ENCODE assay signal across 26 cellular contexts in the genomic region with DNA sequence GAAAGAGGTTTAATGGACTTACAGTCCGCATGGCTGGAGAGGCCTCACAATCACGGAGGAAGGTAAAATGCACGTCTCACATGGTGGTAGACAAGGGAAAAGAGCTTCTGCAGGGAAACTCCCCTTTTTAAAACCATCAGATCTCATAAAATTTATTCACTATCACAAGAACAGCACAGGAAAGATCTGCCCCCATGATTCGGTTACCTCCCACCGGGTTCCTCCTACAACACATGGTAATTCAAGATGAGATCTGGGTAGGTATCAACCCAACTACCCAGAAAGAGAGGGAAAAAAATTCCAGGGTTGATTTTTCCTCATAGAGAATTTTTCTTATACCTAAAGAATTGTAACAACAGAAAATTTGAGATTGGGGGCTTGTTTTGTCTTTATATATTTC. TPM values are rescaled to one million over a fixed set of nuclear protein-coding genes. Genes with fewer than 3 reads are reported as not detected.
"Had no signal": no experiment of that assay in that cellular context is flagged by ENCODE, and none has a peak within 500 bp of the region (broad histone marks: within the 10 kb centered on the region; RNA-seq: fewer than 3 reads in every experiment).

No MANE protein-coding gene starts in this region.

- FAIRE-seq: small intestine, urothelium cell line had no signal

- H3K9me3 Mint-ChIP-seq: naive thymus-derived CD4-positive, alpha-beta T cell; stimulated activated effector memory CD8-positive, alpha-beta T cell treated with anti-CD3 and anti-CD28 coated beads, Interleukin-12 subunit alpha, Interleukin-12 subunit beta, amount 100 ng/mL, for 72 hours; stimulated activated naive CD8-positive, alpha-beta T cell treated with anti-CD3 and anti-CD28 coated beads, Interleukin-15, Interleukin-2, amounts not matched to agents 100 ng/mL and 50 ng/mL, for 24 hours had no signal

- H3K36me3 Mint-ChIP-seq: natural killer cell treated with Interleukin-12 subunit alpha and Interleukin-12 subunit beta and Interleukin-15 and Interleukin-18, amount 100 ng/mL, for 72 hours; stimulated activated effector memory CD8-positive, alpha-beta T cell treated with anti-CD3 and anti-CD28 coated beads, Interleukin-12 subunit alpha, Interleukin-12 subunit beta, amount 100 ng/mL, for 72 hours had no signal

- H3K9me3 ChIP-seq: lower lobe of right lung, mucosa of descending colon, ovary, sigmoid colon, spleen, suprapubic skin, thoracic aorta, tibial artery, upper lobe of right lung had no signal

- H3K4me3 ChIP-seq: hepatocyte, lower lobe of right lung, mucosa of descending colon, ovary, sigmoid colon, spleen, suprapubic skin, thoracic aorta, tibial artery, upper lobe of right lung had no signal

- H3K4me3 Mint-ChIP-seq: naive thymus-derived CD4-positive, alpha-beta T cell; natural killer cell treated with Interleukin-12 subunit alpha and Interleukin-12 subunit beta and Interleukin-15 and Interleukin-18, amount 100 ng/mL, for 72 hours; stimulated activated effector memory CD8-positive, alpha-beta T cell treated with anti-CD3 and anti-CD28 coated beads, Interleukin-12 subunit alpha, Interleukin-12 subunit beta, amount 100 ng/mL, for 72 hours; stimulated activated naive CD8-positive, alpha-beta T cell treated with anti-CD3 and anti-CD28 coated beads, Interleukin-15, Interleukin-2, amounts not matched to agents 100 ng/mL and 50 ng/mL, for 24 hours had no signal

- H2AFZ ChIP-seq: hepatocyte had no signal

- H3K27me3 ChIP-seq: hepatocyte, ovary, sigmoid colon, spleen, suprapubic skin, tibial artery, upper lobe of right lung had no signal

- ATAC-seq: left ventricle myocardium superior; lower lobe of right lung; mucosa of descending colon; naive thymus-derived CD4-positive, alpha-beta T cell; natural killer cell treated with Interleukin-12 subunit alpha and Interleukin-12 subunit beta and Interleukin-15 and Interleukin-18, amount 100 ng/mL, for 72 hours; right cardiac atrium; stimulated activated effector memory CD8-positive, alpha-beta T cell treated with anti-CD3 and anti-CD28 coated beads, Interleukin-12 subunit alpha, Interleukin-12 subunit beta, amount 100 ng/mL, for 72 hours; upper lobe of right lung had no signal

- H3K27ac ChIP-seq: hepatocyte, lower lobe of right lung, ovary, sigmoid colon, spleen, suprapubic skin, thoracic aorta, tibial artery, upper lobe of right lung had no signal

- H3K27me3 Mint-ChIP-seq: progenitor cell of endocrine pancreas; stimulated activated naive CD8-positive, alpha-beta T cell treated with anti-CD3 and anti-CD28 coated beads, Interleukin-15, Interleukin-2, amounts not matched to agents 100 ng/mL and 50 ng/mL, for 24 hours had no signal

- H3K4me2 ChIP-seq: hepatocyte had no signal

- H3K4me1 Mint-ChIP-seq: naive thymus-derived CD4-positive, alpha-beta T cell; stimulated activated effector memory CD8-positive, alpha-beta T cell treated with anti-CD3 and anti-CD28 coated beads, Interleukin-12 subunit alpha, Interleukin-12 subunit beta, amount 100 ng/mL, for 72 hours had no signal

- DNase-seq: islet precursor cell; left ventricle myocardium superior; lower lobe of right lung; mammary epithelial cell; midbrain; mucosa of descending colon; naive thymus-derived CD4-positive, alpha-beta T cell; ovary; retina; right cardiac atrium; sigmoid colon; small intestine; spleen; stimulated activated CD4-positive, alpha-beta T cell treated with anti-CD3 and anti-CD28 coated beads, Interleukin-4, amount 100 ng/mL, for 24 hours; stimulated activated naive CD4-positive, alpha-beta T cell; tibial artery; trophoblast cell; upper lobe of right lung had no signal

- H3K36me3 ChIP-seq: lower lobe of right lung, ovary, sigmoid colon, spleen, suprapubic skin, thoracic aorta, tibial artery, upper lobe of right lung had no signal

- H3K27ac Mint-ChIP-seq: naive thymus-derived CD4-positive, alpha-beta T cell; natural killer cell treated with Interleukin-12 subunit alpha and Interleukin-12 subunit beta and Interleukin-15 and Interleukin-18, amount 100 ng/mL, for 72 hours; progenitor cell of endocrine pancreas; stimulated activated effector memory CD8-positive, alpha-beta T cell treated with anti-CD3 and anti-CD28 coated beads, Interleukin-12 subunit alpha, Interleukin-12 subunit beta, amount 100 ng/mL, for 72 hours; stimulated activated naive CD8-positive, alpha-beta T cell treated with anti-CD3 and anti-CD28 coated beads, Interleukin-15, Interleukin-2, amounts not matched to agents 100 ng/mL and 50 ng/mL, for 24 hours had no signal

- H3K4me1 ChIP-seq: lower lobe of right lung, sigmoid colon, tibial artery, upper lobe of right lung had no signal

RNA-seq across cellular contexts. Expression of gene RAPGEF5, which starts 13.9 kb away (rescaled TPM):
- polyA plus RNA-seq: naive thymus-derived CD4-positive, alpha-beta T cell had no signal
